ENCODE assay signal across 35 cellular contexts in genomic region chr2:84788027-84788426, GRCh38.
"Had no signal": no experiment of that assay in that cellular context is flagged by ENCODE, and none has a peak within 500 bp of the region (broad histone marks: within the 10 kb centered on the region; RNA-seq: fewer than 3 reads in every experiment).

No MANE protein-coding gene starts in this region.

- H3K27ac Mint-ChIP-seq: activated B cell treated with CpG ODN at 0.5 μM for 24 hours; activated CD4-positive, alpha-beta memory T cell treated with anti-CD3 and anti-CD28 coated beads for 36 hours; activated CD8-positive, alpha-beta T cell treated with anti-CD3 and anti-CD28 coated beads for 36 hours; activated naive CD4-positive, alpha-beta T cell treated with anti-CD3 and anti-CD28 coated beads for 36 hours; activated naive CD4-positive, alpha-beta T cell treated with anti-CD3 and anti-CD28 coated beads, Interleukin-2, amount 50 U/mL, for 24 hours; activated naive CD8-positive, alpha-beta T cell treated with anti-CD3 and anti-CD28 coated beads for 36 hours; activated T-cell treated with anti-CD3 and anti-CD28 coated beads, Interleukin-2, amount 50 U/mL, for 72 hours; activated T-helper 1 cell treated with anti-CD3 and anti-CD28 coated beads, Interleukin-12 subunit alpha, Interleukin-12 subunit beta, Interleukin-2, Interleukin-4 antibody, amounts not matched to agents 30 ng/mL and 10 ng/mL and 1 ng/mL, durations not matched to agents 14 hours and 24 hours and 36 hours; activated T-helper 17 cell treated with anti-CD3 and anti-CD28 coated beads, Interleukin-2, amount 50 U/mL, for 72 hours; T-helper 1 cell treated with Interleukin-12 subunit alpha and Interleukin-12 subunit beta and Interleukin-4 antibody, amounts not matched to agents 30 μg/mL and 1 μg/mL, for 36 hours; T-helper 2 cell treated with Interferon-gamma antibody and Interleukin-4, amounts not matched to agents 5 μg/mL and 100 μg/mL, for 36 hours had no signal

- H3K27me3 ChIP-seq: adrenal gland, body of pancreas, brain microvascular endothelial cell, breast epithelium had no signal

- FAIRE-seq: astrocyte, TTC549 had no signal

- H3K27ac ChIP-seq: adrenal gland, body of pancreas, brain microvascular endothelial cell, breast epithelium, VCaP had no signal

- H3K4me1 ChIP-seq: adrenal gland, body of pancreas, breast epithelium had no signal

- H3K9me3 Mint-ChIP-seq: activated B cell treated with CpG ODN at 0.5 μM for 24 hours; activated CD4-positive, alpha-beta memory T cell treated with anti-CD3 and anti-CD28 coated beads for 36 hours; activated naive CD4-positive, alpha-beta T cell treated with anti-CD3 and anti-CD28 coated beads for 36 hours had no signal

- H3K4me3 Mint-ChIP-seq: activated B cell treated with CpG ODN at 0.5 μM for 24 hours; activated CD4-positive, alpha-beta memory T cell treated with anti-CD3 and anti-CD28 coated beads for 36 hours; activated CD8-positive, alpha-beta T cell treated with anti-CD3 and anti-CD28 coated beads for 36 hours; activated naive CD4-positive, alpha-beta T cell treated with anti-CD3 and anti-CD28 coated beads for 36 hours; activated naive CD4-positive, alpha-beta T cell treated with anti-CD3 and anti-CD28 coated beads, Interleukin-2, amount 50 U/mL, for 24 hours; activated naive CD8-positive, alpha-beta T cell treated with anti-CD3 and anti-CD28 coated beads for 36 hours; activated T-cell treated with anti-CD3 and anti-CD28 coated beads, Interleukin-2, amount 50 U/mL, for 4 hours; activated T-cell treated with anti-CD3 and anti-CD28 coated beads, Interleukin-2, amount 50 U/mL, for 72 hours; activated T-helper 1 cell treated with anti-CD3 and anti-CD28 coated beads, Interleukin-12 subunit alpha, Interleukin-12 subunit beta, Interleukin-2, Interleukin-4 antibody, amounts not matched to agents 30 ng/mL and 10 ng/mL and 1 ng/mL, durations not matched to agents 14 hours and 24 hours and 36 hours; activated T-helper 17 cell treated with anti-CD3 and anti-CD28 coated beads, Interleukin-2, amount 50 U/mL, for 72 hours; T-helper 1 cell treated with Interleukin-12 subunit alpha and Interleukin-12 subunit beta and Interleukin-4 antibody, amounts not matched to agents 30 μg/mL and 1 μg/mL, for 36 hours; T-helper 2 cell treated with Interferon-gamma antibody and Interleukin-4, amounts not matched to agents 5 μg/mL and 100 μg/mL, for 36 hours had no signal

- H3K36me3 ChIP-seq: adrenal gland, brain microvascular endothelial cell, breast epithelium had no signal

- ATAC-seq: activated CD8-positive, alpha-beta T cell treated with anti-CD3 and anti-CD28 coated beads for 36 hours; activated T-cell treated with anti-CD3 and anti-CD28 coated beads, Interleukin-2, amount 50 U/mL, for 4 hours; activated T-cell treated with anti-CD3 and anti-CD28 coated beads, Interleukin-2, amount 50 U/mL, for 72 hours; activated T-helper 17 cell treated with anti-CD3 and anti-CD28 coated beads, Interleukin-2, amount 50 U/mL, for 72 hours; body of pancreas had no signal

- H3K36me3 Mint-ChIP-seq: activated CD4-positive, alpha-beta memory T cell treated with anti-CD3 and anti-CD28 coated beads for 36 hours had no signal

- H3K9me3 ChIP-seq: adrenal gland, breast epithelium had no signal

- H3K27me3 Mint-ChIP-seq: activated B cell treated with CpG ODN at 0.5 μM for 24 hours; activated CD4-positive, alpha-beta memory T cell treated with anti-CD3 and anti-CD28 coated beads for 36 hours; activated CD8-positive, alpha-beta T cell treated with anti-CD3 and anti-CD28 coated beads for 36 hours; activated naive CD4-positive, alpha-beta T cell treated with anti-CD3 and anti-CD28 coated beads, Interleukin-2, amount 50 U/mL, for 24 hours; activated naive CD8-positive, alpha-beta T cell treated with anti-CD3 and anti-CD28 coated beads for 36 hours; activated T-helper 17 cell treated with anti-CD3 and anti-CD28 coated beads, Interleukin-2, amount 50 U/mL, for 72 hours had no signal

- DNase-seq: activated B cell treated with CpG ODN at 0.5 μM for 24 hours; activated CD4-positive, alpha-beta memory T cell treated with anti-CD3 and anti-CD28 coated beads for 36 hours; activated CD4-positive, alpha-beta T cell treated with anti-CD3 and anti-CD28 coated beads for 4 hours; activated CD4-positive, alpha-beta T cell treated with anti-CD3 and anti-CD28 coated beads, Interleukin-2, amount 50 U/mL, for 1 hour; activated CD4-positive, alpha-beta T cell treated with anti-CD3 and anti-CD28 coated beads, Interleukin-2, amount 50 U/mL, for 4 hours; activated CD4-positive, CD25-positive, alpha-beta regulatory T cell treated with anti-CD3 and anti-CD28 coated beads, Interleukin-2, amount 50 U/mL, for 72 hours; activated CD8-positive, alpha-beta memory T cell treated with anti-CD3 and anti-CD28 coated beads, Interleukin-2, amount 50 U/mL, for 4 hours; activated CD8-positive, alpha-beta T cell treated with anti-CD3 and anti-CD28 coated beads for 36 hours; activated effector memory CD4-positive, alpha-beta T cell treated with anti-CD3 and anti-CD28 coated beads, Interleukin-2, amount 50 U/mL, for 16 hours; activated gamma-delta T cell treated with Interleukin-2 at 50 U/mL for 16 hours; activated naive CD4-positive, alpha-beta T cell; activated naive CD4-positive, alpha-beta T cell treated with anti-CD3 and anti-CD28 coated beads for 36 hours; activated naive CD8-positive, alpha-beta T cell treated with anti-CD3 and anti-CD28 coated beads for 36 hours; activated T-cell treated with anti-CD3 and anti-CD28 coated beads for 4 hours; activated T-cell treated with anti-CD3 and anti-CD28 coated beads, Interleukin-2, amount 50 U/mL, for 1 hour; activated T-cell treated with anti-CD3 and anti-CD28 coated beads, Interleukin-2, amount 50 U/mL, for 4 hours; activated T-cell treated with anti-CD3 and anti-CD28 coated beads, Interleukin-2, amount 50 U/mL, for 72 hours; adrenal gland; amniotic stem cell; aorta; body of pancreas; brain microvascular endothelial cell; central memory CD4-positive, alpha-beta T cell; T-helper 1 cell; T-helper 2 cell; T-helper 9 cell had no signal

- H3K4me3 ChIP-seq: adrenal gland, body of pancreas, breast epithelium had no signal
